In genomic region chr4:85420831-85421230, GRCh38 we compare ENCODE assay signal across 21 cellular contexts. TPM values are rescaled to one million over a fixed set of nuclear protein-coding genes. Genes with fewer than 3 reads are reported as not detected.
A peak's percentile ranks its signal among the peaks of the same experiment; 100 is the strongest.
DNase-seq lines count a peak whose midpoint lies in the region; ATAC-seq and TF ChIP-seq lines count a peak whose summit lies in the region.
"Had no signal": no experiment of that assay in that cellular context is flagged by ENCODE, and none has a peak within 500 bp of the region (broad histone marks: within the 10 kb centered on the region; RNA-seq: fewer than 3 reads in every experiment).

No MANE protein-coding gene starts in this region.

- H3K9me3 ChIP-seq in trophoblast cell (ENCODE audit: insufficient read depth, low read depth, low read length): no peaks in the 10 kb centered on the region
- H3K9me3 ChIP-seq: BE2C, colonic mucosa, suprapubic skin had no signal

- H2AK5ac ChIP-seq in trophoblast cell (ENCODE audit: low read length): no peak overlapping the region

- H3K79me1 ChIP-seq in trophoblast cell (ENCODE audit: low read length): no peaks in the 10 kb centered on the region

- H3K4me3 ChIP-seq in GM23338: no peak overlapping the region
- H3K4me3 ChIP-seq in dorsolateral prefrontal cortex: no peak overlapping the region
- H3K4me3 ChIP-seq in trophoblast cell (ENCODE audit: low read depth, low read length): no peak overlapping the region
- H3K4me3 ChIP-seq: colonic mucosa, SJCRH30, suprapubic skin had no signal

- H4K8ac ChIP-seq in trophoblast cell (ENCODE audit: low read depth, low read length): no peak overlapping the region

- no peaks in the 10 kb centered on the region for H4K20me1 ChIP-seq in GM23338 (replicated peaks; ENCODE audit: insufficient read depth)

- H2BK12ac ChIP-seq in trophoblast cell (ENCODE audit: low read length): no peak overlapping the region

- no peak overlapping the region for H3K14ac ChIP-seq in trophoblast cell (ENCODE audit: low read length)

- no CpG with 5 or more reads among the region's 6 CpGs for WGBS in trophoblast cell (ENCODE audit: extremely low coverage, insufficient coverage, insufficient read length)

- no peak overlapping the region for H3K27ac ChIP-seq in GM23338 (ENCODE audit: low read depth)
- H3K27ac ChIP-seq in dorsolateral prefrontal cortex: no peak overlapping the region
- H3K27ac ChIP-seq in trophoblast cell (ENCODE audit: low read depth, low read length): no peak overlapping the region
- H3K27ac ChIP-seq: colonic mucosa, SJCRH30, suprapubic skin had no signal

- H3K4me3 Mint-ChIP-seq in GM23338: no peak overlapping the region
- no peak overlapping the region for H3K4me3 Mint-ChIP-seq in stimulated activated effector memory CD8-positive, alpha-beta T cell treated with anti-CD3 and anti-CD28 coated beads, Interleukin-12 subunit alpha, Interleukin-12 subunit beta, amount 100 ng/mL, for 72 hours
- H3K4me3 Mint-ChIP-seq in activated T-cell treated with anti-CD3 and anti-CD28 coated beads, Interleukin-2, amount 50 U/mL, for 72 hours: no peak overlapping the region
- H3K4me3 Mint-ChIP-seq: activated CD4-positive, alpha-beta T cell treated with anti-CD3 and anti-CD28 coated beads for 36 hours had no signal

- no peak overlapping the region for H3K4ac ChIP-seq in trophoblast cell (ENCODE audit: low read depth, low read length)

- H3K9me3 Mint-ChIP-seq in GM23338: no peaks in the 10 kb centered on the region
- peaks cover 15% of the 10 kb centered on the region for H3K9me3 Mint-ChIP-seq in stimulated activated effector memory CD8-positive, alpha-beta T cell treated with anti-CD3 and anti-CD28 coated beads, Interleukin-12 subunit alpha, Interleukin-12 subunit beta, amount 100 ng/mL, for 72 hours
- H3K9me3 Mint-ChIP-seq in activated T-cell treated with anti-CD3 and anti-CD28 coated beads, Interleukin-2, amount 50 U/mL, for 72 hours: peaks cover 4 to 5% of the 10 kb centered on the region in 2 donors

- H3K36me3 ChIP-seq in GM23338 (ENCODE audit: insufficient read depth) (no peaks in the 10 kb centered on the region), trophoblast cell (ENCODE audit: control insufficient read depth in 1 of 2, insufficient read depth in 2 of 2, low read length in 2 of 2) (no peaks in the 10 kb centered on the region)
- H3K36me3 ChIP-seq: BE2C, colonic mucosa, SJCRH30, suprapubic skin had no signal

- H3K9ac ChIP-seq in trophoblast cell (ENCODE audit: low read length): no peak overlapping the region

- no peak overlapping the region for H2BK120ac ChIP-seq in trophoblast cell (ENCODE audit: insufficient read depth, low read length, poor library complexity)

- H2AFZ ChIP-seq in GM23338 (peak overlapping the region; percentile 18; the same call in 1 of the 2 replicates), trophoblast cell (ENCODE audit: insufficient read depth, low read length, poor library complexity) (peak overlapping the region; percentile 25)

- H3K79me2 ChIP-seq in GM23338 (replicated peaks; ENCODE audit: insufficient read depth) (no peaks in the 10 kb centered on the region), trophoblast cell (ENCODE audit: control insufficient read depth, insufficient read depth, low read length, poor library complexity) (no peaks in the 10 kb centered on the region)

- intact Hi-C loops in dorsolateral prefrontal cortex (cut with DNase I): no loop called here

- H3K27me3 ChIP-seq in GM23338 (ENCODE audit: insufficient read depth) (no peaks in the 10 kb centered on the region), dorsolateral prefrontal cortex (no peaks in the 10 kb centered on the region), trophoblast cell (ENCODE audit: insufficient read depth, low read length) (no peaks in the 10 kb centered on the region)
- H3K27me3 ChIP-seq: BE2C, colonic mucosa, SJCRH30, suprapubic skin had no signal

- H4K12ac ChIP-seq in trophoblast cell (ENCODE audit: low read depth, low read length): no peak overlapping the region

- no peak overlapping the region for H3K27ac Mint-ChIP-seq in GM23338
- no peak overlapping the region for H3K27ac Mint-ChIP-seq in stimulated activated effector memory CD8-positive, alpha-beta T cell treated with anti-CD3 and anti-CD28 coated beads, Interleukin-12 subunit alpha, Interleukin-12 subunit beta, amount 100 ng/mL, for 72 hours
- H3K27ac Mint-ChIP-seq in activated T-cell treated with anti-CD3 and anti-CD28 coated beads, Interleukin-2, amount 50 U/mL, for 72 hours: no peak overlapping the region
- H3K27ac Mint-ChIP-seq: activated CD4-positive, alpha-beta T cell treated with anti-CD3 and anti-CD28 coated beads for 36 hours had no signal

- no peak overlapping the region for H3K23ac ChIP-seq in trophoblast cell (ENCODE audit: low read length)

- no peaks in the 10 kb centered on the region for H3K36me3 Mint-ChIP-seq in GM23338 (ENCODE audit: low read depth)
- no peaks in the 10 kb centered on the region for H3K36me3 Mint-ChIP-seq in stimulated activated effector memory CD8-positive, alpha-beta T cell treated with anti-CD3 and anti-CD28 coated beads, Interleukin-12 subunit alpha, Interleukin-12 subunit beta, amount 100 ng/mL, for 72 hours
- H3K36me3 Mint-ChIP-seq in activated T-cell treated with anti-CD3 and anti-CD28 coated beads, Interleukin-2, amount 50 U/mL, for 72 hours (ENCODE audit: insufficient read depth in 2 of 2): no peaks in the 10 kb centered on the region

- 0 out of 2 replicates have a peak, but pooled peaks cover 2% of the 10 kb centered on the region for H3K4me1 ChIP-seq in GM23338 (ENCODE audit: insufficient read depth)
- no peaks in the 10 kb centered on the region for H3K4me1 ChIP-seq in trophoblast cell (ENCODE audit: control insufficient read depth in 1 of 2, insufficient read depth in 2 of 2, low read length in 2 of 2)
- H3K4me1 ChIP-seq: BE2C, colonic mucosa, suprapubic skin had no signal

- H3K4me1 Mint-ChIP-seq in GM23338: peaks cover 1% of the 10 kb centered on the region; the same call in 2 of the 3 replicates
- no peaks in the 10 kb centered on the region for H3K4me1 Mint-ChIP-seq in stimulated activated effector memory CD8-positive, alpha-beta T cell treated with anti-CD3 and anti-CD28 coated beads, Interleukin-12 subunit alpha, Interleukin-12 subunit beta, amount 100 ng/mL, for 72 hours
- no peaks in the 10 kb centered on the region for H3K4me1 Mint-ChIP-seq in activated T-cell treated with anti-CD3 and anti-CD28 coated beads, Interleukin-2, amount 50 U/mL, for 72 hours (ENCODE audit: low read depth)
- H3K4me1 Mint-ChIP-seq: activated CD4-positive, alpha-beta T cell treated with anti-CD3 and anti-CD28 coated beads for 36 hours had no signal

- no peak overlapping the region for H3K18ac ChIP-seq in trophoblast cell (ENCODE audit: low read length)

- ATAC-seq in GM23338 (peak; percentile 42), HG03039 (IDR thresholded peaks at IDR 0.05; ENCODE audit: unreplicated experiment) (peak; percentile 38), GM21576 (IDR thresholded peaks at IDR 0.05; ENCODE audit: unreplicated experiment) (no peak)
- ATAC-seq in stimulated activated effector memory CD8-positive, alpha-beta T cell treated with anti-CD3 and anti-CD28 coated beads, Interleukin-12 subunit alpha, Interleukin-12 subunit beta, amount 100 ng/mL, for 72 hours: no peak
- no peak for ATAC-seq in activated T-cell treated with anti-CD3 and anti-CD28 coated beads, Interleukin-2, amount 50 U/mL, for 72 hours (replicated peaks in 1 of 2)
- ATAC-seq: activated CD4-positive, alpha-beta T cell treated with anti-CD3 and anti-CD28 coated beads for 36 hours; sciatic nerve had no signal

- TF ChIP-seq CTCF in GM23338 (conservative IDR thresholded peaks at IDR 0.05; ENCODE audit: low read depth in 2 of 2): no peak
- TF ChIP-seq CTCF in dorsolateral prefrontal cortex (IDR thresholded peaks at IDR 0.05 in 54 of 56, conservative IDR thresholded peaks at IDR 0.05 in 2 of 56; ENCODE audit: low read depth in 1 of 56, partially characterized antibody in 56 of 56): no peak

- H3K9me2 ChIP-seq in GM23338 (ENCODE audit: insufficient read depth): no peaks in the 10 kb centered on the region; the same call in 1 of the 2 replicates

- H4K91ac ChIP-seq in trophoblast cell (ENCODE audit: low read depth, low read length): no peak overlapping the region

- DNase-seq in GM23338 (ENCODE audit: low spot score) (peak; percentile 5), dorsolateral prefrontal cortex (peak in 6 of 10 donors; percentile 32 to 53 (median 43)), trophoblast cell (no peak), putamen (ENCODE audit: low spot score) (no peak)
- no peak for DNase-seq in stimulated activated effector memory CD8-positive, alpha-beta T cell treated with anti-CD3 and anti-CD28 coated beads, Interleukin-12 subunit alpha, Interleukin-12 subunit beta, amount 100 ng/mL, for 72 hours (ENCODE audit: low spot score in 2 of 2)
- no peak for DNase-seq in activated T-cell treated with anti-CD3 and anti-CD28 coated beads, Interleukin-2, amount 50 U/mL, for 72 hours
- DNase-seq: activated CD4-positive, alpha-beta T cell treated with anti-CD3 and anti-CD28 coated beads for 36 hours; activated gamma-delta T cell treated with Interleukin-2 at 50 U/mL for 16 hours; aorta; BE2C; colonic mucosa; DMS 273 treated with DMSO at 0.1 percent for 48 hours; mesendoderm; NCI-H1694 treated with DMSO at 0.1 percent for 48 hours; NCI-H510A treated with DMSO at 0.1 percent for 48 hours had no signal

- peaks cover 2% of the 10 kb centered on the region for H3K27me3 Mint-ChIP-seq in GM23338 (ENCODE audit: insufficient read depth, low read depth, poor library complexity)
- no peaks in the 10 kb centered on the region for H3K27me3 Mint-ChIP-seq in activated T-cell treated with anti-CD3 and anti-CD28 coated beads, Interleukin-2, amount 50 U/mL, for 72 hours (ENCODE audit: low read depth)
- H3K27me3 Mint-ChIP-seq: activated CD4-positive, alpha-beta T cell treated with anti-CD3 and anti-CD28 coated beads for 36 hours had no signal

- no peak overlapping the region for H3K4me2 ChIP-seq in GM23338
- no peak overlapping the region for H3K4me2 ChIP-seq in trophoblast cell (ENCODE audit: low read length)

- H2BK5ac ChIP-seq in trophoblast cell (ENCODE audit: low read depth, low read length, poor library complexity): no peak overlapping the region

- no peaks in the 10 kb centered on the region for H3F3A ChIP-seq in GM23338 (replicated peaks; ENCODE audit: low read depth)

RNA-seq across cellular contexts. Expression of gene ARHGAP24, which starts 54.1 kb away (rescaled TPM):
- total RNA-seq in GM23338 (2014; rRNA removed; shearing (Covaris generic)): 0.21 TPM in 1 of 2 replicates, not detected in the other
- 0.36 and 0.50 TPM in 2 replicates for polyA plus RNA-seq in GM23338 (2016; fragmentation: Nextera tagmentation; extraction: Ambion mirVana)
- 10 to 100 TPM in 119 of 120 experiments, 1 to 10 TPM in 1; 7.6 to 37.1 (median 18.6) TPM for total RNA-seq in dorsolateral prefrontal cortex
- polyA plus RNA-seq in trophoblast cell (2013): 24.0 and 25.9 TPM in 2 replicates
- not detected for total RNA-seq in activated T-cell treated with anti-CD3 and anti-CD28 coated beads, Interleukin-2, amount 50 U/mL, for 72 hours
- total RNA-seq: activated CD4-positive, alpha-beta T cell treated with anti-CD3 and anti-CD28 coated beads for 36 hours; T-helper 2 cell treated with Interferon-gamma antibody and Interleukin-4, amounts not matched to agents 100 ng/mL and 5 ng/mL, for 36 hours had no signal

Comparison
In these comparisons a context has a peak if more than half of its experiments do, and no peak if none do; other contexts are left out.
1. ATAC-seq: peak in GM23338 (single experiment) and HG03039 (single experiment); none in GM21576 (single experiment), stimulated activated effector memory CD8-positive, alpha-beta T cell treated with anti-CD3 and anti-CD28 coated beads, Interleukin-12 subunit alpha, Interleukin-12 subunit beta, amount 100 ng/mL, for 72 hours (single experiment) and activated T-cell treated with anti-CD3 and anti-CD28 coated beads, Interleukin-2, amount 50 U/mL, for 72 hours (0 of 2).
2. DNase-seq: peak in GM23338 (single experiment) and dorsolateral prefrontal cortex (6 of 10); none in trophoblast cell (0 of 2), stimulated activated effector memory CD8-positive, alpha-beta T cell treated with anti-CD3 and anti-CD28 coated beads, Interleukin-12 subunit alpha, Interleukin-12 subunit beta, amount 100 ng/mL, for 72 hours (0 of 2), putamen (single experiment) and activated T-cell treated with anti-CD3 and anti-CD28 coated beads, Interleukin-2, amount 50 U/mL, for 72 hours (0 of 2).